In the genomic region with DNA sequence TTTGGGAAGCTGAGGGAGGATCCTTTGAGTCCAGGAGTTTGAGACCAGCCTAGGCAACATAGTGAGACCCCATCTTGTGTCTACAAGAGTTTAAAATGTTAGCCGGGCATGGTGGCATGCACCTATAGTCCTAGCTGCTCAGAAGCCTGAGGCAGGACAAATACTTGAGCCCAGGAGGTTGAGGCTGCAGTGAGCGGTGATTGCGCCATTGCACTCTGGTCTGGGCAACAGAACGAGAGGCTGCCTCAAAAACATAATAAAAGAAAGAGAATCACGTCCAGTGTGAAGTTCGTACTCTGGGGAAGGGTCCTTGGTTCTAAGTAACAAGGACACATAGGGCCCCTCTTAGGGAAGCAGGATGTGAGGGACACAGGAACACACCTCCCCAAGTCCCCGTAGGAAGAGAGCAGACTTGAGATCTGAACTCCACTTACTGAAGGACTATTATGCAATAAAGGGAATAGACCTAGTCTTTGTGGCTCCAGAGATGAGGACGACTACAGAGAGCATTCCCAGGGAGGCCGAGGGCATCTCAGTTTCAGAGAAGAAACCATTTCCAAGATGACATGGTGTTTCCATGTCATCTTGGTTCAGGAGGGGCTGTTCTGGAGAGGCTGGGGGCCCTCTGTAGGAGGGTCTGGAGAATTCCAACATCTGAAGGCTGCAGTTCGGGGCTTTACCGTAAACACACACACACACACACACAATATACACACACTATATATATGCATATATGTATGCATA, we compare ENCODE assay signal across 12 cellular contexts. TPM values are rescaled to one million over a fixed set of nuclear protein-coding genes. Genes with fewer than 3 reads are reported as not detected.
DNase-seq lines count a peak whose midpoint lies in the region; ATAC-seq and TF ChIP-seq lines count a peak whose summit lies in the region.
"Had no signal": no experiment of that assay in that cellular context is flagged by ENCODE, and none has a peak within 500 bp of the region (broad histone marks: within the 10 kb centered on the region; RNA-seq: fewer than 3 reads in every experiment).

No MANE protein-coding gene starts in this region.

- peak overlapping the region; percentile 75 for H3K4me2 ChIP-seq in smooth muscle cell

- H3K79me2 ChIP-seq in smooth muscle cell (ENCODE audit: low read depth), result no peaks in the 10 kb centered on the region

- H3K4me3 ChIP-seq in heart right ventricle (no peak overlapping the region), smooth muscle cell (no peak overlapping the region)

- intact Hi-C loops in heart right ventricle (cut with DNase I), result no loop called here

- DNase-seq in H4 (ENCODE audit: low spot score), result peak; percentile 57
- DNase-seq in heart right ventricle, result no peak
- no peak for DNase-seq in smooth muscle cell (lab: John Stamatoyannopoulos, UW; ENCODE audit: unreplicated experiment)
- no peak for DNase-seq in HPDE6-E6E7 (ENCODE audit: extremely low spot score)
- DNase-seq: activated CD8-positive, alpha-beta memory T cell treated with anti-CD3 and anti-CD28 coated beads for 24 hours; COR-L47; NCI-H510A treated with DMSO at 0.1 percent for 48 hours; stimulated activated naive CD4-positive, alpha-beta T cell treated with Interleukin-2 at 50 U/mL for 16 hours had no signal

- no peak overlapping the region for H3K9ac ChIP-seq in smooth muscle cell (ENCODE audit: low read depth)

- H3K36me3 ChIP-seq in heart right ventricle, result no peaks in the 10 kb centered on the region
- H3K36me3 ChIP-seq in smooth muscle cell (ENCODE audit: low read depth), result no peaks in the 10 kb centered on the region

- H2AFZ ChIP-seq in smooth muscle cell (ENCODE audit: low read depth), result peak overlapping the region; percentile 64

- no peaks in the 10 kb centered on the region for H3K27me3 ChIP-seq in heart right ventricle
- no peaks in the 10 kb centered on the region for H3K27me3 ChIP-seq in smooth muscle cell (ENCODE audit: low read depth)

- H3K9me3 ChIP-seq in heart right ventricle, result no peaks in the 10 kb centered on the region
- no peaks in the 10 kb centered on the region for H3K9me3 ChIP-seq in smooth muscle cell (replicated peaks; ENCODE audit: low read depth)

- H3K4me1 ChIP-seq in heart right ventricle, result peaks cover 0 to 28% (median 9%) of the 10 kb centered on the region in 9 donors
- peaks cover 4% of the 10 kb centered on the region for H3K4me1 ChIP-seq in smooth muscle cell (ENCODE audit: low read depth)

- no peaks in the 10 kb centered on the region for H3F3A ChIP-seq in smooth muscle cell (ENCODE audit: low read depth)

- 63 to 67% methylated on average over 11 of the region's 11 CpGs for WGBS in heart right ventricle, 2 donors
- WGBS in smooth muscle cell (ENCODE audit: low lambda C conversion rate), result 72% methylated on average over 11 of the region's 11 CpGs

- H4K20me1 ChIP-seq in smooth muscle cell (ENCODE audit: low read depth), result no peaks in the 10 kb centered on the region

- peak overlapping the region; percentile 79 for H3K27ac ChIP-seq in angular gyrus (ENCODE audit: low read depth, low read length)
- peak overlapping the region in 9 of 10 donors; percentile 62 to 85 (median 75) for H3K27ac ChIP-seq in heart right ventricle
- peak overlapping the region; percentile 59 for H3K27ac ChIP-seq in smooth muscle cell (ENCODE audit: low read depth)

- no peak for TF ChIP-seq CTCF in heart right ventricle (IDR thresholded peaks at IDR 0.05)
- no peak for TF ChIP-seq CTCF in smooth muscle cell (IDR thresholded peaks at IDR 0.05; ENCODE audit: borderline replicate concordance, insufficient read depth, poor library complexity, severe bottlenecking)

- ATAC-seq in heart right ventricle, result peak; percentile 16 to 43 (median 36)
- ATAC-seq in HG02885 (IDR thresholded peaks at IDR 0.05; ENCODE audit: poor library complexity, unreplicated experiment), result no peak
- ATAC-seq in GM18873 (IDR thresholded peaks at IDR 0.05; ENCODE audit: low FRiP score, unreplicated experiment), result no peak
- no peak for ATAC-seq in HG02852 (IDR thresholded peaks at IDR 0.05; ENCODE audit: unreplicated experiment)

RNA-seq across cellular contexts. Expression of a gene that starts 10.8 kb away (rescaled TPM):
- total RNA-seq in H4 (2014; rRNA removed; shearing (Covaris generic)), result 2,952 and 3,019 TPM in 2 replicates
- 100 to 1,000 TPM; 104 to 472 (median 141) TPM for total RNA-seq in heart right ventricle
- polyA plus RNA-seq in heart right ventricle, result 100 to 1,000 TPM in 1 of 2 donors, 10 to 100 TPM in 1; 73.3 to 581 TPM
- total RNA-seq in smooth muscle cell, result 1,276 and 1,376 TPM in 2 replicates
- polyA plus RNA-seq in smooth muscle cell, result 2,156 and 2,235 TPM in 2 replicates

RNA-seq across cellular contexts. Expression of a gene that starts 56.4 kb away (rescaled TPM):
- total RNA-seq in H4 (2014; rRNA removed; shearing (Covaris generic)), result not detected in 2 replicates
- under 1 TPM in 1 of 10 donors, not detected in 9; 0.20 TPM for total RNA-seq in heart right ventricle
- not detected for polyA plus RNA-seq in heart right ventricle
- total RNA-seq in smooth muscle cell, result not detected in 2 replicates
- not detected in 2 replicates for polyA plus RNA-seq in smooth muscle cell

Comparison
In these comparisons a context has a peak if more than half of its experiments do, and no peak if none do; other contexts are left out.
1. ATAC-seq: peak in heart right ventricle (8 of 8); none in HG02885 (single experiment), GM18873 (single experiment) and HG02852 (single experiment).
2. Peak in every context shown above with its lines, with median percentiles within 50 percentile points of each other: H3K27ac ChIP-seq.